ENCODE assay signal across 8 cellular contexts in the genomic region with DNA sequence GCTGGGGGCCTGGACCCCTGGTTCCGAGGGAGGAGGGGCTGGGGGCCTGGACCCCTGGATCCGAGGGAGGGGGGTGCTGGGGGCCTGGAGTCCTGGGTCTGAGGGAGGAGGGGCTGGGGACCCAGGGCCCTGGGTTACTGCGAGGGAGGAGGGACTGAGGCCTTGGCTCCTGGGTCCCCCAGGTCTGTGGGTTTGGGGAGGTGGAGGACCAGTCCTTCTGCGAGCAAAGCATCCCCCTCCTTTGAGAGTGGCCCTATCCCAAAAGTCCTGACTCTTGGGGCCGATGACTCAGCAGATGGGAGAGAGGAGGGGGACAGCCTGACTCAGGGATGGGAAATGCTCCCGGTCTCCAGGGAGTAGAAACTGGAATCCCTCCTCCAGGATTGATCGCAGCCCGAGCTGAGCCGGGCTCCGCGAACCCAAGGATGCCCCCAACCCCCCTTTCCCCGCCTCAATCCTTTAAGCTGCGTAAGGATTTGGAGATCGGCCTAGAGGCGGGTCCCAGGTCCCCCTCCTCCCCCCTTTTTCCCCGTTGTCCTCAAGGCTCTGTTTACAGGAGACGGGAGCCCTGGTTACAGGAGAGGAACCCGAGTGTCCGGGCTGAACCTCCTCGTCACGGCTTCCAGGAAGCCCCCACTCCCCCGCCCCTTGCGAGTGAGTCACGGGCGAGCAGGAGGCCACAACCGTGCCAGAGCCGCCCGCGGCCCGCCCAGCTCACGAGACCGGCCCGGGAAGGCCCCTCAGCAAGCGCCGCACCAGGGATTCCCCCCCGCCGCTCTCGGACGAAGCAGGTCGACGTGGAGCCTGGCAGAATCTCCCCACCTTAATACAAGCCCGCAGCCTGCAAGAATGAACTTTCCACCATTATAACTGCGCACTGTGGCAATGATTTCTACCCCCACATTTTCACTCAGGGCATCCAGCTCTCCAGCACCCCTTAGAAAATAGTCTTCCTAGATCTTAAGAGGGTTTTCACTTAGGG. TPM values are rescaled to one million over a fixed set of nuclear protein-coding genes. Genes with fewer than 3 reads are reported as not detected.
DNase-seq lines count a peak whose midpoint lies in the region; ATAC-seq and TF ChIP-seq lines count a peak whose summit lies in the region.

No MANE protein-coding gene starts in this region.

- intact Hi-C loops in breast epithelium (cut with DNase I; ENCODE audit: low total_unique reads) = no loop called here

- H3K27ac Mint-ChIP-seq in WTC11 = peak overlapping the region; percentile 98

- TF ChIP-seq POLR2A in breast epithelium (IDR thresholded peaks at IDR 0.05) = peak; percentile 81

- peak overlapping the region; percentile 100 for H3K27ac ChIP-seq in breast epithelium

- H3K9me3 ChIP-seq in BE2C (no peaks in the 10 kb centered on the region), breast epithelium (no peaks in the 10 kb centered on the region)

- POLR2A ChIA-PET in WTC11 (lab: Charles Lee) = interaction anchor here (0.6 to 3.5 kb wide), 10 partner anchors 8 to 1217 kb away, joined by 3 to 25 read pairs (median 5); a partner anchor contains a TSS

- DNase-seq in BE2C (peak; percentile 92), NCI-H146 (lab: John Stamatoyannopoulos, UW) (peak; percentile 80), WTC11 (ENCODE audit: low spot score) (peak; percentile 75), breast epithelium (ENCODE audit: low spot score in 2 of 2) (peak; percentile 99 to 100), iris pigment epithelial cell (ENCODE audit: low read depth) (peak; percentile 99), smooth muscle cell of the brain vasculature (ENCODE audit: low read depth, low spot score) (peak; percentile 96), NCI-H1105 (lab: John Stamatoyannopoulos, UW) (no peak)

- CTCF ChIA-PET in WTC11 (lab: Charles Lee) = interaction anchor here (0.7 to 1.1 kb wide), 4 partner anchors 61 to 430 kb away, joined by 3 to 4 read pairs (median 4); a partner anchor contains a TSS

- H3K27me3 Mint-ChIP-seq in WTC11 (ENCODE audit: low read depth) = no peaks in the 10 kb centered on the region

- peak overlapping the region; percentile 91 for H3K4me3 Mint-ChIP-seq in WTC11

- peaks cover 48% of the 10 kb centered on the region for H3K4me1 Mint-ChIP-seq in WTC11

- H3K4me3 ChIP-seq in BE2C (ENCODE audit: low read depth, low read length) (peak overlapping the region; percentile 56), breast epithelium (peak overlapping the region; percentile 55 to 80 (median 62))

- no peak for TF ChIP-seq CTCF in BE2C (IDR thresholded peaks at IDR 0.05; ENCODE audit: low read depth, low read length)
- TF ChIP-seq CTCF in WTC11 (IDR thresholded peaks at IDR 0.05) = no peak
- TF ChIP-seq CTCF in breast epithelium (IDR thresholded peaks at IDR 0.05) = peak in 1 of 3 donors; percentile 13

- H3K27me3 ChIP-seq in BE2C = no peaks in the 10 kb centered on the region
- H3K27me3 ChIP-seq in breast epithelium = no peaks in the 10 kb centered on the region

- H3K36me3 Mint-ChIP-seq in WTC11 = peaks cover 6% of the 10 kb centered on the region; the same call in 1 of the 2 replicates

- ATAC-seq in GM21423 (IDR thresholded peaks at IDR 0.05; ENCODE audit: unreplicated experiment) (peak; percentile 23), WTC11 (peak; percentile 25)

- H3K9me3 Mint-ChIP-seq in WTC11 = no peaks in the 10 kb centered on the region

- H3K36me3 ChIP-seq in BE2C = no peaks in the 10 kb centered on the region
- peaks cover 6% of the 10 kb centered on the region for H3K36me3 ChIP-seq in breast epithelium

- H3K4me1 ChIP-seq in BE2C = peaks cover 26% of the 10 kb centered on the region
- peaks cover 0 to 13% of the 10 kb centered on the region in 2 donors for H3K4me1 ChIP-seq in breast epithelium

TF ChIP-seq in WTC11, 78 proteins besides CTCF, POLR2A, EP300 and RAD21 (continues in another document):
- TF ChIP-seq FOXK1 (CRISPR knock-in tag; IDR thresholded peaks at IDR 0.05) = peak; percentile 46; the same call in 1 of the 2 replicates
- TF ChIP-seq ZNF423 (CRISPR knock-in tag; IDR thresholded peaks at IDR 0.05) = peak; percentile 88
- TF ChIP-seq, protein P1, sequence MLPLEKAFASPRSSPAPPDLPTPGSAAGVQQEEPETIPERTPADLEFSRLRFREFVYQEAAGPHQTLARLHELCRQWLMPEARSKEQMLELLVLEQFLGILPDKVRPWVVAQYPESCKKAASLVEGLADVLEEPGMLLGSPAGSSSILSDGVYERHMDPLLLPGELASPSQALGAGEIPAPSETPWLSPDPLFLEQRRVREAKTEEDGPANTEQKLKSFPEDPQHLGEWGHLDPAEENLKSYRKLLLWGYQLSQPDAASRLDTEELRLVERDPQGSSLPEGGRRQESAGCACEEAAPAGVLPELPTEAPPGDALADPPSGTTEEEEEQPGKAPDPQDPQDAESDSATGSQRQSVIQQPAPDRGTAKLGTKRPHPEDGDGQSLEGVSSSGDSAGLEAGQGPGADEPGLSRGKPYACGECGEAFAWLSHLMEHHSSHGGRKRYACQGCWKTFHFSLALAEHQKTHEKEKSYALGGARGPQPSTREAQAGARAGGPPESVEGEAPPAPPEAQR (CRISPR knock-in tag; IDR thresholded peaks at IDR 0.05) = no peak
- TF ChIP-seq, protein P2, sequence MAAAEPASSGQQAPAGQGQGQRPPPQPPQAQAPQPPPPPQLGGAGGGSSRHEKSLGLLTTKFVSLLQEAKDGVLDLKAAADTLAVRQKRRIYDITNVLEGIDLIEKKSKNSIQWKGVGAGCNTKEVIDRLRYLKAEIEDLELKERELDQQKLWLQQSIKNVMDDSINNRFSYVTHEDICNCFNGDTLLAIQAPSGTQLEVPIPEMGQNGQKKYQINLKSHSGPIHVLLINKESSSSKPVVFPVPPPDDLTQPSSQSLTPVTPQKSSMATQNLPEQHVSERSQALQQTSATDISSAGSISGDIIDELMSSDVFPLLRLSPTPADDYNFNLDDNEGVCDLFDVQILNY (CRISPR knock-in tag; IDR thresholded peaks at IDR 0.05) = peak; percentile 62; the same call in 1 of the 2 replicates
- TF ChIP-seq, protein P3, sequence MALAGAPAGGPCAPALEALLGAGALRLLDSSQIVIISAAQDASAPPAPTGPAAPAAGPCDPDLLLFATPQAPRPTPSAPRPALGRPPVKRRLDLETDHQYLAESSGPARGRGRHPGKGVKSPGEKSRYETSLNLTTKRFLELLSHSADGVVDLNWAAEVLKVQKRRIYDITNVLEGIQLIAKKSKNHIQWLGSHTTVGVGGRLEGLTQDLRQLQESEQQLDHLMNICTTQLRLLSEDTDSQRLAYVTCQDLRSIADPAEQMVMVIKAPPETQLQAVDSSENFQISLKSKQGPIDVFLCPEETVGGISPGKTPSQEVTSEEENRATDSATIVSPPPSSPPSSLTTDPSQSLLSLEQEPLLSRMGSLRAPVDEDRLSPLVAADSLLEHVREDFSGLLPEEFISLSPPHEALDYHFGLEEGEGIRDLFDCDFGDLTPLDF (CRISPR knock-in tag; IDR thresholded peaks at IDR 0.05) = no peak
- TF ChIP-seq, protein P4, sequence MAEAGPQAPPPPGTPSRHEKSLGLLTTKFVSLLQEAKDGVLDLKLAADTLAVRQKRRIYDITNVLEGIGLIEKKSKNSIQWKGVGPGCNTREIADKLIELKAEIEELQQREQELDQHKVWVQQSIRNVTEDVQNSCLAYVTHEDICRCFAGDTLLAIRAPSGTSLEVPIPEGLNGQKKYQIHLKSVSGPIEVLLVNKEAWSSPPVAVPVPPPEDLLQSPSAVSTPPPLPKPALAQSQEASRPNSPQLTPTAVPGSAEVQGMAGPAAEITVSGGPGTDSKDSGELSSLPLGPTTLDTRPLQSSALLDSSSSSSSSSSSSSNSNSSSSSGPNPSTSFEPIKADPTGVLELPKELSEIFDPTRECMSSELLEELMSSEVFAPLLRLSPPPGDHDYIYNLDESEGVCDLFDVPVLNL (CRISPR knock-in tag; IDR thresholded peaks at IDR 0.05; ENCODE audit: borderline replicate concordance, low read depth) = no peak
- TF ChIP-seq NFE2L1 (CRISPR knock-in tag; IDR thresholded peaks at IDR 0.05) = peak; percentile 91
- TF ChIP-seq CREM (CRISPR knock-in tag; IDR thresholded peaks at IDR 0.05) = no peak
- TF ChIP-seq ZNF263 (CRISPR knock-in tag; IDR thresholded peaks at IDR 0.05; ENCODE audit: low read depth) = 0 out of 2 replicates have a peak, but pooled peaks have one; percentile 38
- TF ChIP-seq, protein P5, sequence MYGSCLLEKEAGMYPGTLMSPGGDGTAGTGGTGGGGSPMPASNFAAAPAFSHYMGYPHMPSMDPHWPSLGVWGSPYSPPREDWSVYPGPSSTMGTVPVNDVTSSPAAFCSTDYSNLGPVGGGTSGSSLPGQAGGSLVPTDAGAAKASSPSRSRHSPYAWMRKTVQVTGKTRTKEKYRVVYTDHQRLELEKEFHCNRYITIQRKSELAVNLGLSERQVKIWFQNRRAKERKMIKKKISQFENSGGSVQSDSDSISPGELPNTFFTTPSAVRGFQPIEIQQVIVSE (CRISPR knock-in tag; IDR thresholded peaks at IDR 0.05; ENCODE audit: borderline replicate concordance) = no peak

RNA-seq across cellular contexts. Expression of a gene that starts 3.0 kb away (rescaled TPM):
- 16.7 TPM for polyA plus RNA-seq in BE2C (2012; ENCODE audit: insufficient read depth, insufficient read length, low read depth)
- 17.3 to 22.2 TPM (median 18.4 TPM) in 3 replicates for total RNA-seq in WTC11 (2021)
- total RNA-seq in breast epithelium = 100 to 1,000 TPM in 2 of 3 donors, 10 to 100 TPM in 1; 91.7 to 299 (median 143) TPM

RNA-seq across cellular contexts. Expression of a gene that starts 8.8 kb away (rescaled TPM):
- polyA plus RNA-seq in BE2C (2012; ENCODE audit: insufficient read depth, insufficient read length, low read depth) = 35.9 TPM
- total RNA-seq in WTC11 (2021) = 62.3 to 72.0 TPM (median 63.6 TPM) in 3 replicates
- 10 to 100 TPM in 2 of 3 donors, 1 to 10 TPM in 1; 8.0 to 11.8 (median 10.2) TPM for total RNA-seq in breast epithelium

RNA-seq across cellular contexts. Expression of a gene that starts 12.4 kb away (rescaled TPM):
- polyA plus RNA-seq in BE2C (2012; ENCODE audit: insufficient read depth, insufficient read length, low read depth) = 101 TPM
- total RNA-seq in WTC11 (2021) (37.6 to 42.9 TPM (median 39.4 TPM) in 3 replicates), breast epithelium (10 to 100 TPM; 36.6 to 49.5 (median 47.3) TPM)

RNA-seq across cellular contexts. Expression of a gene that starts 12.7 kb away (rescaled TPM):
- 130 TPM for polyA plus RNA-seq in BE2C (2012; ENCODE audit: insufficient read depth, insufficient read length, low read depth)
- total RNA-seq in WTC11 (2021) = 27.8 to 34.4 TPM (median 29.4 TPM) in 3 replicates
- 10 to 100 TPM; 41.3 to 49.5 (median 45.2) TPM for total RNA-seq in breast epithelium

RNA-seq across cellular contexts. Expression of a gene that starts 32.1 kb away (rescaled TPM):
- polyA plus RNA-seq in BE2C (2012; ENCODE audit: insufficient read depth, insufficient read length, low read depth) = 3,669 TPM
- total RNA-seq in WTC11 (2021) = 2,962 to 3,158 TPM (median 2,999 TPM) in 3 replicates
- 1,000 to 10,000 TPM; 1,681 to 3,245 (median 1,756) TPM for total RNA-seq in breast epithelium
